1 cellular context compared by ENCODE assay signal in the genomic region with DNA sequence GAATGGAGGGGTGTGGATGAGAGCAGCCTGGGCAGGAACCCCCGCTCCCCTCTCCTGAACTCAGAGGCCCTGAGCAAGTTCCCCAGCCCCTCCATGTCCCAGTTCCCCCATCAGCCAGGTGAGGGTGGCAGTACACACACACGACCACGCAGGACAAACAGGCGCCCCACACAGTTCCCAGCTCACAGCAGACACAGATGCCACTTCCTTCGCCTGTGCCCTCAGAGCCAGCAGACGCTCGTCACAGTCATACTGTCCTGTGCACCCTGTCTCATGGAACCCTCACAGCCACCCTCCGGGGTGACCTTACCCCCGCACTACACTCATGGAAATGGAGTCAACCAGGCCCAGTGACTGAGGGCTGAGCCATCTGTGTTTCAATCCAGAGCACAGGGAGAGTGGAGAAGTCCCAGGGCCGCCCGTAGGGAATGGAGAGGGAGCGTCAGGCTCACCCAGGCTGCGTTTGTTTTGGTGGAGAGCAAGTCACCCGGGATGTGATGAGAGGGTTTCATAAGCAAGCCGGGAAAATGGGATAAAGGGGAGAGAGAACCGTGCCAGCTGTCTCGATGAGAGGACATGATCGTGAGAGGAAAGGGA.
TF ChIP-seq lines count a peak whose summit lies in the region.

No MANE protein-coding gene starts in this region.

TF ChIP-seq in H1, 55 proteins besides CTCF, POLR2A, EP300 and RAD21:
- TF ChIP-seq SIN3A (conservative IDR thresholded peaks at IDR 0.05 in 1 of 2, IDR thresholded peaks at IDR 0.05 in 1 of 2; ENCODE audit: low read depth in 1 of 2, low read length in 2 of 2) (no peak), RFX5 (IDR thresholded peaks at IDR 0.05; ENCODE audit: borderline replicate concordance, low read depth, low read length) (no peak), TBP (IDR thresholded peaks at IDR 0.05; ENCODE audit: low read depth, low read length) (no peak), ASH2L (IDR thresholded peaks at IDR 0.05; ENCODE audit: low read length) (no peak), FOSL1 (IDR thresholded peaks at IDR 0.05; ENCODE audit: insufficient read depth, low read depth, low read length) (no peak), ZNF274 (IDR thresholded peaks at IDR 0.05; ENCODE audit: borderline replicate concordance, extremely low read depth, low read length) (no peak), HDAC2 (IDR thresholded peaks at IDR 0.05; ENCODE audit: borderline replicate concordance in 1 of 2, low read depth in 2 of 2, low read length in 2 of 2) (no peak), EZH2 (IDR thresholded peaks at IDR 0.05; ENCODE audit: low read depth, low read length, severe bottlenecking) (no peak), SUZ12 (IDR thresholded peaks at IDR 0.05; ENCODE audit: low read length) (no peak), SIX5 (IDR thresholded peaks at IDR 0.05; ENCODE audit: low read depth, low read length) (no peak), MAX (IDR thresholded peaks at IDR 0.05) (no peak), USF2 (IDR thresholded peaks at IDR 0.05; ENCODE audit: low read length) (no peak), GTF2F1 (IDR thresholded peaks at IDR 0.05; ENCODE audit: borderline replicate concordance, low read depth, low read length) (no peak), CHD2 (IDR thresholded peaks at IDR 0.05; ENCODE audit: low read length) (no peak)
TF ChIP-seq in H1: peak in this region for 0.
